ENCODE assay signal across 14 cellular contexts in genomic region chr14:103169954-103170353, GRCh38.
"Had no signal": no experiment of that assay in that cellular context is flagged by ENCODE, and none has a peak within 500 bp of the region (broad histone marks: within the 10 kb centered on the region; RNA-seq: fewer than 3 reads in every experiment).

No MANE protein-coding gene starts in this region.

- DNase-seq: activated CD4-positive, alpha-beta T cell treated with anti-CD3 and anti-CD28 coated beads, Interleukin-2, amount 50 U/mL, for 1 hour; activated CD4-positive, CD25-positive, alpha-beta regulatory T cell treated with anti-CD3 and anti-CD28 coated beads, Interleukin-2, amount 50 U/mL, for 72 hours; activated effector memory CD4-positive, alpha-beta T cell treated with anti-CD3 and anti-CD28 coated beads, Interleukin-2, amount 50 U/mL, for 16 hours; activated naive CD4-positive, alpha-beta T cell treated with anti-CD3 and anti-CD28 coated beads, Interleukin-2, amount 50 U/mL, for 16 hours; activated T-cell treated with anti-CD3 and anti-CD28 coated beads, Interleukin-2, amount 50 U/mL, for 72 hours; colonic mucosa; esophagus squamous epithelium; left cardiac atrium; stimulated activated CD4-positive, alpha-beta T cell treated with anti-CD3 and anti-CD28 coated beads, Interleukin-2, amount 100 ng/mL, for 48 hours; stimulated activated naive CD8-positive, alpha-beta T cell treated with anti-CD3 and anti-CD28 coated beads, Interleukin-15, amount 100 ng/mL, for 72 hours; T-helper 2 cell had no signal

- H3K36me3 ChIP-seq: ascending aorta, colonic mucosa, esophagus squamous epithelium had no signal

- H3K4me3 ChIP-seq: ascending aorta, colonic mucosa, esophagus squamous epithelium, lung had no signal

- H3K9me3 ChIP-seq: colonic mucosa had no signal

- H3K27ac ChIP-seq: ascending aorta, colonic mucosa, esophagus squamous epithelium, VCaP had no signal

- ATAC-seq: activated T-cell treated with anti-CD3 and anti-CD28 coated beads, Interleukin-2, amount 50 U/mL, for 72 hours; left cardiac atrium; stimulated activated naive CD8-positive, alpha-beta T cell treated with anti-CD3 and anti-CD28 coated beads, Interleukin-15, amount 100 ng/mL, for 72 hours had no signal

- H3K4me1 ChIP-seq: ascending aorta, colonic mucosa had no signal
